9 cellular contexts compared by ENCODE assay signal in genomic region chr2:113720167-113720566, GRCh38. TPM values are rescaled to one million over a fixed set of nuclear protein-coding genes. Genes with fewer than 3 reads are reported as not detected.
A peak's percentile ranks its signal among the peaks of the same experiment; 100 is the strongest.
DNase-seq lines count a peak whose midpoint lies in the region; ATAC-seq, FAIRE-seq and TF ChIP-seq lines count a peak whose summit lies in the region.
"Had no signal": no experiment of that assay in that cellular context is flagged by ENCODE, and none has a peak within 500 bp of the region (broad histone marks: within the 10 kb centered on the region; RNA-seq: fewer than 3 reads in every experiment).

No MANE protein-coding gene starts in this region.

- peak; percentile 57 for FAIRE-seq in kidney (lab: Jason Lieb, UNC)

- CTCF ChIA-PET in activated CD4-positive, alpha-beta T cell treated with anti-CD3 and anti-CD28 coated beads, Interleukin-2, amount 10 ng/mL, durations not matched to agents 7 days and 5 days (lab: Charles Lee) = interaction anchor here (0.7 to 0.8 kb wide), 3 partner anchors 28 to 415 kb away, joined by 3 to 4 read pairs (median 4); partner anchors contain the start of gene SLC35F5
- CTCF ChIA-PET in activated naive CD4-positive, alpha-beta T cell treated with anti-CD3 and anti-CD28 coated beads for 36 hours (lab: Charles Lee) = interaction anchor here (0.8 to 1.6 kb wide), 2 partner anchors 36 to 116 kb away, joined by 3 to 4 read pairs; partner anchors contain the start of gene SLC35F5

- no peaks in the 10 kb centered on the region for H3K4me1 ChIP-seq in kidney (ENCODE audit: control insufficient read depth in 1 of 2, insufficient read depth in 1 of 2, low read depth in 1 of 2, low read length in 2 of 2)

- TF ChIP-seq CTCF in C4-2B (conservative IDR thresholded peaks at IDR 0.05) = peak; percentile 65
- TF ChIP-seq CTCF in kidney (IDR thresholded peaks at IDR 0.05; ENCODE audit: borderline replicate concordance, extremely low read depth, insufficient read depth) = peak; percentile 9

- peaks cover 5 to 24% of the 10 kb centered on the region in 2 donors for H3K36me3 ChIP-seq in kidney (ENCODE audit: control insufficient read depth in 1 of 2, insufficient read depth in 2 of 2, low read length in 2 of 2)

- H3K4me3 Mint-ChIP-seq in activated CD4-positive, alpha-beta T cell treated with anti-CD3 and anti-CD28 coated beads, Interleukin-2, amount 10 ng/mL, durations not matched to agents 7 days and 5 days = no peak overlapping the region
- no peak overlapping the region for H3K4me3 Mint-ChIP-seq in activated naive CD4-positive, alpha-beta T cell treated with anti-CD3 and anti-CD28 coated beads for 36 hours

- H3K27me3 Mint-ChIP-seq in activated CD4-positive, alpha-beta T cell treated with anti-CD3 and anti-CD28 coated beads, Interleukin-2, amount 10 ng/mL, durations not matched to agents 7 days and 5 days = no peaks in the 10 kb centered on the region
- no peaks in the 10 kb centered on the region for H3K27me3 Mint-ChIP-seq in activated naive CD4-positive, alpha-beta T cell treated with anti-CD3 and anti-CD28 coated beads for 36 hours (ENCODE audit: low read depth)

- DNase-seq in HT-29 (ENCODE audit: low spot score) (peak; percentile 28), SKM-1 treated with dmso at 0.1 percent for 144 hours (lab: John Stamatoyannopoulos, UW; ENCODE audit: unreplicated experiment) (peak; percentile 8), kidney (no peak), SK-N-DZ (ENCODE audit: low spot score) (no peak)
- no peak for DNase-seq in activated CD4-positive, alpha-beta T cell treated with anti-CD3 and anti-CD28 coated beads, Interleukin-2, amount 10 ng/mL, durations not matched to agents 7 days and 5 days
- DNase-seq in activated naive CD4-positive, alpha-beta T cell treated with anti-CD3 and anti-CD28 coated beads for 36 hours = no peak

- H3K27ac ChIP-seq in C4-2B (no peak overlapping the region), kidney (ENCODE audit: low read depth in 2 of 2, low read length in 2 of 2) (no peak overlapping the region)
- H3K27ac ChIP-seq: SJSA1 had no signal

- peaks cover 1% of the 10 kb centered on the region for H3K4me1 Mint-ChIP-seq in activated CD4-positive, alpha-beta T cell treated with anti-CD3 and anti-CD28 coated beads, Interleukin-2, amount 10 ng/mL, durations not matched to agents 7 days and 5 days
- H3K4me1 Mint-ChIP-seq in activated naive CD4-positive, alpha-beta T cell treated with anti-CD3 and anti-CD28 coated beads for 36 hours (ENCODE audit: low read depth) = no peaks in the 10 kb centered on the region

- no peak for ATAC-seq in HG02852 (IDR thresholded peaks at IDR 0.05; ENCODE audit: unreplicated experiment)

- POLR2A ChIA-PET in activated CD4-positive, alpha-beta T cell treated with anti-CD3 and anti-CD28 coated beads, Interleukin-2, amount 10 ng/mL, durations not matched to agents 7 days and 5 days (lab: Charles Lee) = no interaction called here

- no peaks in the 10 kb centered on the region for H3K9me3 Mint-ChIP-seq in activated CD4-positive, alpha-beta T cell treated with anti-CD3 and anti-CD28 coated beads, Interleukin-2, amount 10 ng/mL, durations not matched to agents 7 days and 5 days
- no peaks in the 10 kb centered on the region for H3K9me3 Mint-ChIP-seq in activated naive CD4-positive, alpha-beta T cell treated with anti-CD3 and anti-CD28 coated beads for 36 hours

- no peak overlapping the region for H3K27ac Mint-ChIP-seq in activated CD4-positive, alpha-beta T cell treated with anti-CD3 and anti-CD28 coated beads, Interleukin-2, amount 10 ng/mL, durations not matched to agents 7 days and 5 days
- no peak overlapping the region for H3K27ac Mint-ChIP-seq in activated naive CD4-positive, alpha-beta T cell treated with anti-CD3 and anti-CD28 coated beads for 36 hours

- H3K4me3 ChIP-seq in kidney (ENCODE audit: low read length in 2 of 2) = no peak overlapping the region
- H3K4me3 ChIP-seq: SJSA1 had no signal

- peaks cover 16% of the 10 kb centered on the region for H3K36me3 Mint-ChIP-seq in activated CD4-positive, alpha-beta T cell treated with anti-CD3 and anti-CD28 coated beads, Interleukin-2, amount 10 ng/mL, durations not matched to agents 7 days and 5 days (ENCODE audit: low read depth)
- peaks cover 7% of the 10 kb centered on the region for H3K36me3 Mint-ChIP-seq in activated naive CD4-positive, alpha-beta T cell treated with anti-CD3 and anti-CD28 coated beads for 36 hours (ENCODE audit: low read depth)

- H3K9me3 ChIP-seq in kidney (ENCODE audit: control insufficient read depth in 1 of 2, low read length in 2 of 2) = no peaks in the 10 kb centered on the region
- H3K9me3 ChIP-seq: SJSA1 had no signal

- no peak overlapping the region for H3K9ac ChIP-seq in kidney (ENCODE audit: low read length in 2 of 2)

- intact Hi-C loops in kidney (cut with DNase I) = no loop called here
- intact Hi-C loops in activated naive CD4-positive, alpha-beta T cell treated with anti-CD3 and anti-CD28 coated beads for 36 hours (cut with micrococcal nuclease) = no loop called here

RNA-seq across cellular contexts. Expression of gene SLC35F5, which starts 36.3 kb away (rescaled TPM):
- total RNA-seq in HT-29 (2014; rRNA removed; shearing (Covaris generic)) = 39.6 and 40.2 TPM in 2 replicates
- 198 TPM for total RNA-seq in kidney
- 49.9 TPM for polyA plus RNA-seq in kidney (ENCODE audit: insufficient read depth, low read depth, low replicate concordance)
- 10 to 100 TPM; 15.0 to 18.0 TPM for total RNA-seq in activated CD4-positive, alpha-beta T cell treated with anti-CD3 and anti-CD28 coated beads, Interleukin-2, amount 10 ng/mL, durations not matched to agents 7 days and 5 days
- total RNA-seq in activated naive CD4-positive, alpha-beta T cell treated with anti-CD3 and anti-CD28 coated beads for 36 hours = 10 to 100 TPM; 12.1 to 13.7 TPM
- 20.2 and 22.7 TPM in 2 replicates for polyA plus RNA-seq in SK-N-DZ (2014; cell fraction: cytosol; rRNA removed)
- polyA plus RNA-seq in SK-N-DZ (2014; cell fraction: nucleus; rRNA removed) = 15.0 and 22.4 TPM in 2 replicates

Comparison
In these comparisons a context has a peak if more than half of its experiments do, and no peak if none do; other contexts are left out.
1. DNase-seq: peak in HT-29 (single experiment) and SKM-1 treated with dmso at 0.1 percent for 144 hours (single experiment); none in kidney (single experiment), activated CD4-positive, alpha-beta T cell treated with anti-CD3 and anti-CD28 coated beads, Interleukin-2, amount 10 ng/mL, durations not matched to agents 7 days and 5 days (single experiment), activated naive CD4-positive, alpha-beta T cell treated with anti-CD3 and anti-CD28 coated beads for 36 hours (single experiment) and SK-N-DZ (single experiment).